ENCODE assay signal across 18 cellular contexts in genomic region chr2:230492107-230492506, GRCh38.
A peak's percentile ranks its signal among the peaks of the same experiment; 100 is the strongest.
DNase-seq lines count a peak whose midpoint lies in the region; ATAC-seq, FAIRE-seq and TF ChIP-seq lines count a peak whose summit lies in the region.
"Had no signal": no experiment of that assay in that cellular context is flagged by ENCODE, and none has a peak within 500 bp of the region (broad histone marks: within the 10 kb centered on the region; RNA-seq: fewer than 3 reads in every experiment).

No MANE protein-coding gene starts in this region.

- H4K20me1 ChIP-seq in astrocyte (ENCODE audit: insufficient read depth, low read length): no peaks in the 10 kb centered on the region
- H4K20me1 ChIP-seq: BLaER1 treated with 17β-estradiol and CSF1 and Interleukin-3, amounts not matched to agents 10 nM and 100 nM had no signal

- H3K9me3 ChIP-seq in astrocyte (ENCODE audit: insufficient read depth, low read depth, low read length) (no peaks in the 10 kb centered on the region), MG63 (peaks cover 11% of the 10 kb centered on the region; the same call in 1 of the 2 replicates)
- H3K9me3 ChIP-seq: Peyer's patch had no signal

- no peak overlapping the region for H3K4me2 ChIP-seq in astrocyte (ENCODE audit: low read length)

- H3K27me3 ChIP-seq in astrocyte (ENCODE audit: insufficient read depth, low read length): no peaks in the 10 kb centered on the region
- H3K27me3 ChIP-seq in MG63: no peaks in the 10 kb centered on the region
- H3K27me3 ChIP-seq: BLaER1 treated with 17β-estradiol and CSF1 and Interleukin-3, amounts not matched to agents 10 nM and 100 nM; Peyer's patch had no signal

- H3K9me3 Mint-ChIP-seq in activated T-cell treated with anti-CD3 and anti-CD28 coated beads, Interleukin-2, amount 50 U/mL, for 72 hours: peaks cover 11 to 14% of the 10 kb centered on the region in 2 donors
- H3K9me3 Mint-ChIP-seq in IgD-negative memory B cell (peaks cover 0 to 8% (median 4%) of the 10 kb centered on the region in 3 donors), astrocyte (ENCODE audit: unreplicated experiment) (peaks cover 27% of the 10 kb centered on the region)
- H3K9me3 Mint-ChIP-seq in naive thymus-derived CD8-positive, alpha-beta T cell: peaks cover 5 to 18% (median 9%) of the 10 kb centered on the region in 9 donors

- TF ChIP-seq CTCF in astrocyte (IDR thresholded peaks at IDR 0.05; ENCODE audit: insufficient read depth, low read depth, low read length): no peak

- no peaks in the 10 kb centered on the region for H3K27me3 Mint-ChIP-seq in activated T-cell treated with anti-CD3 and anti-CD28 coated beads, Interleukin-2, amount 50 U/mL, for 72 hours (ENCODE audit: low read depth)
- H3K27me3 Mint-ChIP-seq in IgD-negative memory B cell: no peaks in the 10 kb centered on the region
- H3K27me3 Mint-ChIP-seq in astrocyte (ENCODE audit: low read depth, unreplicated experiment): no peaks in the 10 kb centered on the region
- no peaks in the 10 kb centered on the region for H3K27me3 Mint-ChIP-seq in naive thymus-derived CD8-positive, alpha-beta T cell

- peaks cover 6% of the 10 kb centered on the region for H3K4me1 Mint-ChIP-seq in activated T-cell treated with anti-CD3 and anti-CD28 coated beads, Interleukin-2, amount 50 U/mL, for 72 hours (ENCODE audit: low read depth)
- H3K4me1 Mint-ChIP-seq in IgD-negative memory B cell (peaks cover 30 to 43% (median 35%) of the 10 kb centered on the region in 3 donors), astrocyte (ENCODE audit: low read depth, unreplicated experiment) (peaks cover 4% of the 10 kb centered on the region)
- peaks cover 29 to 49% (median 47%) of the 10 kb centered on the region in 4 donors for H3K4me1 Mint-ChIP-seq in naive thymus-derived CD8-positive, alpha-beta T cell

- POLR2A ChIA-PET in naive thymus-derived CD8-positive, alpha-beta T cell (lab: Charles Lee): no interaction called here

- FAIRE-seq in astrocyte (lab: Jason Lieb, UNC): peak; percentile 13
- FAIRE-seq: A204.1, H1 had no signal

- no peak for DNase-seq in activated T-cell treated with anti-CD3 and anti-CD28 coated beads, Interleukin-2, amount 50 U/mL, for 72 hours
- DNase-seq in activated T-cell treated with anti-CD3 and anti-CD28 coated beads for 4 hours (no peak), astrocyte (ENCODE audit: low read depth) (no peak), MG63 (no peak), mesenteric fat pad (ENCODE audit: low spot score) (no peak), NCI-H2081 (lab: John Stamatoyannopoulos, UW) (no peak)
- no peak for DNase-seq in naive thymus-derived CD8-positive, alpha-beta T cell
- DNase-seq: IMR-90, Kasumi-1, NCI-H1417 treated with DMSO at 0.1 percent for 48 hours, NCI-H226, NCI-H524 treated with DMSO at 0.1 percent for 48 hours, Peyer's patch had no signal

- no peak overlapping the region for H3K4me3 Mint-ChIP-seq in activated T-cell treated with anti-CD3 and anti-CD28 coated beads, Interleukin-2, amount 50 U/mL, for 72 hours
- H3K4me3 Mint-ChIP-seq in IgD-negative memory B cell: no peak overlapping the region
- H3K4me3 Mint-ChIP-seq in astrocyte (ENCODE audit: unreplicated experiment): no peak overlapping the region
- H3K4me3 Mint-ChIP-seq in naive thymus-derived CD8-positive, alpha-beta T cell: no peak overlapping the region

- H3K9ac ChIP-seq in astrocyte (ENCODE audit: low read length): no peak overlapping the region
- H3K9ac ChIP-seq: BLaER1 treated with 17β-estradiol and CSF1 and Interleukin-3, amounts not matched to agents 10 nM and 100 nM had no signal

- H3K4me3 ChIP-seq in astrocyte (ENCODE audit: insufficient read depth, low read depth, low read length): no peak overlapping the region
- H3K4me3 ChIP-seq in MG63: no peak overlapping the region
- H3K4me3 ChIP-seq: BLaER1 treated with 17β-estradiol and CSF1 and Interleukin-3, amounts not matched to agents 10 nM and 100 nM; Peyer's patch had no signal

- H2AFZ ChIP-seq in astrocyte (ENCODE audit: low read depth, low read length): no peak overlapping the region

- no peak overlapping the region for H3K27ac ChIP-seq in astrocyte (ENCODE audit: low read depth, low read length)
- H3K27ac ChIP-seq: BLaER1 treated with 17β-estradiol and CSF1 and Interleukin-3, amounts not matched to agents 10 nM and 100 nM; Peyer's patch had no signal

- peak overlapping the region; percentile 52 for H3K27ac Mint-ChIP-seq in activated T-cell treated with anti-CD3 and anti-CD28 coated beads, Interleukin-2, amount 50 U/mL, for 72 hours
- H3K27ac Mint-ChIP-seq in IgD-negative memory B cell (peak overlapping the region; percentile 4 to 68 (median 56)), astrocyte (ENCODE audit: unreplicated experiment) (no peak overlapping the region)
- H3K27ac Mint-ChIP-seq in naive thymus-derived CD8-positive, alpha-beta T cell: peak overlapping the region in 6 of 10 donors; percentile 4 to 73 (median 22)

- H3K36me3 Mint-ChIP-seq in activated T-cell treated with anti-CD3 and anti-CD28 coated beads, Interleukin-2, amount 50 U/mL, for 72 hours (ENCODE audit: insufficient read depth in 2 of 2): peaks cover 32 to 60% of the 10 kb centered on the region in 2 donors
- H3K36me3 Mint-ChIP-seq in IgD-negative memory B cell (peaks cover 51% of the 10 kb centered on the region), astrocyte (ENCODE audit: low read depth, unreplicated experiment) (peaks cover 60% of the 10 kb centered on the region)
- H3K36me3 Mint-ChIP-seq in naive thymus-derived CD8-positive, alpha-beta T cell: peaks cover 48 to 94% (median 81%) of the 10 kb centered on the region in 3 donors

- H3K79me2 ChIP-seq in astrocyte (ENCODE audit: insufficient read depth, low read length): no peaks in the 10 kb centered on the region

- ATAC-seq in activated T-cell treated with anti-CD3 and anti-CD28 coated beads, Interleukin-2, amount 50 U/mL, for 72 hours (replicated peaks in 1 of 2): no peak
- ATAC-seq in naive thymus-derived CD8-positive, alpha-beta T cell: no peak
- ATAC-seq: Right ventricle myocardium inferior had no signal

- no peaks in the 10 kb centered on the region for H3K4me1 ChIP-seq in astrocyte (ENCODE audit: insufficient read depth, low read length)

- H3K36me3 ChIP-seq in astrocyte (ENCODE audit: insufficient read depth, low read length): peaks cover 16% of the 10 kb centered on the region
- peaks cover 54% of the 10 kb centered on the region for H3K36me3 ChIP-seq in MG63
